27 cellular contexts compared by ENCODE assay signal in genomic region chr5:176525677-176526076, GRCh38. TPM values are rescaled to one million over a fixed set of nuclear protein-coding genes. Genes with fewer than 3 reads are reported as not detected.
DNase-seq lines count a peak whose midpoint lies in the region; ATAC-seq, FAIRE-seq and TF ChIP-seq lines count a peak whose summit lies in the region.
"Had no signal": no experiment of that assay in that cellular context is flagged by ENCODE, and none has a peak within 500 bp of the region (broad histone marks: within the 10 kb centered on the region; RNA-seq: fewer than 3 reads in every experiment).

No MANE protein-coding gene starts in this region.

- no peaks in the 10 kb centered on the region for H3K9me3 ChIP-seq in HepG2 (ENCODE audit: low read length)
- H3K9me3 ChIP-seq in right lobe of liver = no peaks in the 10 kb centered on the region
- H3K9me3 ChIP-seq: BLaER1, SJSA1 had no signal

- TF ChIP-seq POLR2A in HepG2 (IDR thresholded peaks at IDR 0.05; ENCODE audit: insufficient read depth in 1 of 2, low read depth in 2 of 2, low read length in 2 of 2) = no peak
- no peak for TF ChIP-seq POLR2A in right lobe of liver (IDR thresholded peaks at IDR 0.05)

- H3K27me3 ChIP-seq in HepG2 (ENCODE audit: control insufficient read depth in 1 of 2, insufficient read depth in 2 of 2, low read length in 2 of 2) (peaks cover 0 to 4% of the 10 kb centered on the region in 2 experiments; a peak in 2 of 5 replicates), right lobe of liver (no peaks in the 10 kb centered on the region)
- H3K27me3 ChIP-seq: BLaER1, SJSA1 had no signal

- DNase-seq in HepG2 (ENCODE audit: low spot score) (no peak), right lobe of liver (no peak), WTC11 (ENCODE audit: low spot score) (no peak), epidermal melanocyte (ENCODE audit: insufficient read length, low spot score) (no peak)
- DNase-seq in naive thymus-derived CD8-positive, alpha-beta T cell = no peak
- DNase-seq in activated naive CD4-positive, alpha-beta T cell treated with Interleukin-2 at 50 U/mL for 16 hours = no peak
- DNase-seq: CD4-positive, CD25-positive, alpha-beta regulatory T cell; COR-L47; GOT3; HCEC 1CT; MM.1S; NCI-H2029 treated with DMSO at 0.1 percent for 48 hours; NCI-H2227 treated with DMSO at 0.1 percent for 48 hours; NCI-H526 treated with DMSO at 0.1 percent for 48 hours; PC-9; Right ventricle myocardium superior had no signal

- CTCF ChIA-PET in HepG2 (lab: Yijun Ruan, JAX; ENCODE audit: low intra/inter-chr PET ratio, low total read pairs) = no interaction called here
- CTCF ChIA-PET in WTC11 (lab: Charles Lee) = no interaction called here

- TF ChIP-seq EP300 in HepG2 (IDR thresholded peaks at IDR 0.05; ENCODE audit: low read depth in 2 of 2, low read length in 2 of 2) = no peak
- TF ChIP-seq EP300 in HepG2 (CRISPR knock-in tag; IDR thresholded peaks at IDR 0.05; ENCODE audit: borderline replicate concordance) = no peak

- no peak for FAIRE-seq in HepG2 (lab: Jason Lieb, UNC)
- FAIRE-seq: A204.1, G401.6, GM12878 had no signal

- intact Hi-C loops in HepG2 (cut with micrococcal nuclease; ENCODE audit: unreplicated experiment) = no loop called here
- intact Hi-C loops in right lobe of liver (cut with DNase I) = no loop called here

- H3K27ac ChIP-seq in HepG2 (ENCODE audit: extremely low read length, insufficient read depth, low read length) = no peak overlapping the region
- H3K27ac ChIP-seq in right lobe of liver = no peak overlapping the region
- H3K27ac ChIP-seq: BLaER1, KMS-11, PC-9, SJSA1 had no signal

- H3K4me1 ChIP-seq in HepG2 (ENCODE audit: insufficient read depth, low read length) (peaks cover 13% of the 10 kb centered on the region; the same call in 1 of the 2 replicates), right lobe of liver (no peaks in the 10 kb centered on the region)

- peaks cover 2% of the 10 kb centered on the region; the same call in 1 of the 2 replicates for H3K4me1 Mint-ChIP-seq in WTC11
- H3K4me1 Mint-ChIP-seq in naive thymus-derived CD8-positive, alpha-beta T cell = peaks cover 22 to 60% (median 46%) of the 10 kb centered on the region in 4 donors

- H3K27me3 Mint-ChIP-seq in WTC11 (ENCODE audit: low read depth) = no peaks in the 10 kb centered on the region; the same call in 1 of the 2 replicates
- H3K27me3 Mint-ChIP-seq in naive thymus-derived CD8-positive, alpha-beta T cell = no peaks in the 10 kb centered on the region
- H3K27me3 Mint-ChIP-seq: CD4-positive, CD25-positive, alpha-beta regulatory T cell; IgD-negative memory B cell had no signal

- no peaks in the 10 kb centered on the region for H3K9me3 Mint-ChIP-seq in WTC11
- H3K9me3 Mint-ChIP-seq in naive thymus-derived CD8-positive, alpha-beta T cell = no peaks in the 10 kb centered on the region
- H3K9me3 Mint-ChIP-seq: IgD-negative memory B cell had no signal

- H3K36me3 ChIP-seq in HepG2 (replicated peaks in 1 of 2; ENCODE audit: control insufficient read depth in 1 of 2, insufficient read depth in 2 of 2, low read length in 2 of 2) (peaks cover 15 to 21% of the 10 kb centered on the region in 2 experiments; a peak in 4 of 5 replicates), right lobe of liver (peaks cover 0 to 23% (median 10%) of the 10 kb centered on the region in 4 donors)

- no peak overlapping the region for H3K4me3 Mint-ChIP-seq in WTC11
- H3K4me3 Mint-ChIP-seq in naive thymus-derived CD8-positive, alpha-beta T cell = no peak overlapping the region

- no peak overlapping the region for H3K9ac ChIP-seq in HepG2 (ENCODE audit: insufficient read depth, low read depth, low read length)
- H3K9ac ChIP-seq: BLaER1, KMS-11 had no signal

- H3K4me3 ChIP-seq in HepG2 (replicated peaks in 1 of 3; ENCODE audit: insufficient read depth in 1 of 3, low read depth in 2 of 3, low read length in 3 of 3) = no peak overlapping the region
- H3K4me3 ChIP-seq in right lobe of liver = no peak overlapping the region
- H3K4me3 ChIP-seq: BLaER1, GM12878, PC-9, SJSA1 had no signal

- H3K36me3 Mint-ChIP-seq in WTC11 = peaks cover 15% of the 10 kb centered on the region
- peaks cover 0 to 34% (median 10%) of the 10 kb centered on the region in 3 donors for H3K36me3 Mint-ChIP-seq in naive thymus-derived CD8-positive, alpha-beta T cell

- ATAC-seq in HepG2 = no peak
- ATAC-seq in right lobe of liver = no peak
- ATAC-seq in WTC11 = no peak
- no peak for ATAC-seq in naive thymus-derived CD8-positive, alpha-beta T cell
- ATAC-seq in HG03432 (IDR thresholded peaks at IDR 0.05; ENCODE audit: unreplicated experiment) = no peak
- ATAC-seq: GM12878 had no signal

- H3K4me2 ChIP-seq in HepG2 (ENCODE audit: low read depth, low read length) = no peak overlapping the region
- H3K4me2 ChIP-seq: BLaER1, KMS-11, PC-9 had no signal

- peak overlapping the region; percentile 64 for H3K27ac Mint-ChIP-seq in WTC11
- peak overlapping the region; percentile 33 to 80 (median 73) for H3K27ac Mint-ChIP-seq in naive thymus-derived CD8-positive, alpha-beta T cell

- in situ Hi-C loops in HepG2 (cut with HindIII; ENCODE audit: extremely low pct_ligation_motif_present, low pct_unique_long_range_greater_than_20kb) = loop anchor here (25.0 kb wide), 1 partner anchor 837 kb away; the partner anchor contains the start of genes LMAN2 and RGS14

- no TSS peak for BruUV-seq in HepG2 (replicated peaks; lab: Mats Ljungman, UMichigan)

- POLR2A ChIA-PET in HepG2 (lab: Yijun Ruan, JAX) = interaction anchor here (1.4 kb wide), 1 partner anchor 10 kb away, joined by 3 read pairs; no protein-coding TSS in a partner anchor
- POLR2A ChIA-PET in WTC11 (lab: Charles Lee) = no interaction called here
- POLR2A ChIA-PET in naive thymus-derived CD8-positive, alpha-beta T cell (lab: Charles Lee) = interaction anchor here (19.8 kb wide), 1 partner anchor 12 kb away, joined by 531 read pairs; the partner anchor contains the start of gene RNF44

- no peak overlapping the region for H2AFZ ChIP-seq in HepG2 (ENCODE audit: low read length)
- H2AFZ ChIP-seq: PC-9 had no signal

- no peaks in the 10 kb centered on the region for H4K20me1 ChIP-seq in HepG2 (ENCODE audit: insufficient read depth, low read length)

- TF ChIP-seq RAD21 in HepG2 (CRISPR knock-in tag; IDR thresholded peaks at IDR 0.05) = no peak

- WGBS in HepG2 (ENCODE audit: low lambda C conversion rate) = 98% methylated on average over 9 of the region's 9 CpGs
- 94% methylated on average over 7 of the region's 9 CpGs for WGBS in right lobe of liver (ENCODE audit: insufficient coverage, low coverage, low lambda C conversion rate, missing lambda C conversion rate)

- no peaks in the 10 kb centered on the region for H3K79me2 ChIP-seq in HepG2 (ENCODE audit: insufficient read depth, low read length)

- TF ChIP-seq CTCF in HepG2 (CRISPR knock-in tag; IDR thresholded peaks at IDR 0.05) = no peak
- no peak for TF ChIP-seq CTCF in right lobe of liver (IDR thresholded peaks at IDR 0.05)
- TF ChIP-seq CTCF in WTC11 (IDR thresholded peaks at IDR 0.05) = no peak

RNA-seq across cellular contexts. Expression of gene RNF44, which starts 11.5 kb away (rescaled TPM):
- total RNA-seq in HepG2 (2016; rRNA removed; fragmentation: Illumina TruSeq; extraction: Trizol) (5.1 and 9.2 TPM in 2 replicates), right lobe of liver (10 to 100 TPM in 4 of 6 experiments, 1 to 10 TPM in 2; 5.1 to 16.3 (median 12.7) TPM), WTC11 (2021) (204 to 233 TPM (median 216 TPM) in 3 replicates)
- total RNA-seq in HepG2 (2016; cell fraction: cytosol; rRNA removed; fragmentation: Illumina TruSeq; extraction: Trizol; ENCODE audit: low read depth) = 7.2 and 9.4 TPM in 2 replicates
- total RNA-seq in HepG2 (2016; cell fraction: insoluble cytoplasmic fraction; rRNA removed; fragmentation: Illumina TruSeq; extraction: Trizol) = 4.4 and 8.7 TPM in 2 replicates
- 7.2 and 9.8 TPM in 2 replicates for total RNA-seq in HepG2 (2016; cell fraction: membrane; rRNA removed; fragmentation: Illumina TruSeq; extraction: Trizol)
- total RNA-seq in HepG2 (2016; cell fraction: nucleus; rRNA removed; fragmentation: Illumina TruSeq; extraction: Trizol) = 9.4 and 17.1 TPM in 2 replicates
- polyA plus RNA-seq in HepG2 (2011; rRNA removed) = 16.8 and 19.1 TPM in 2 replicates
- polyA plus RNA-seq in HepG2 (2011; cell fraction: cytosol; rRNA removed) = 6.8 and 9.5 TPM in 2 replicates
- 134 and 149 TPM in 2 replicates for polyA plus RNA-seq in HepG2 (2011; cell fraction: nucleus; rRNA removed)
- polyA plus RNA-seq in HepG2 (2012) = 37.8 and 52.8 TPM in 2 replicates
- polyA plus RNA-seq in HepG2 (2016; cell fraction: cytosol; fragmentation: Illumina TruSeq; extraction: Trizol; ENCODE audit: low read depth) = 2.3 and 2.5 TPM in 2 replicates
- polyA plus RNA-seq in HepG2 (2016; cell fraction: insoluble cytoplasmic fraction; fragmentation: Illumina TruSeq; extraction: Trizol; ENCODE audit: low read depth) = 15.8 and 20.6 TPM in 2 replicates
- 9.4 and 9.7 TPM in 2 replicates for polyA plus RNA-seq in HepG2 (2016; cell fraction: membrane; fragmentation: Illumina TruSeq; extraction: Trizol; ENCODE audit: low read depth)
- 52.0 and 60.3 TPM in 2 replicates for polyA plus RNA-seq in HepG2 (2016; cell fraction: nucleus; fragmentation: Illumina TruSeq; extraction: Trizol; ENCODE audit: insufficient read depth, low read depth)
- 18.3 and 21.3 TPM in 2 replicates for polyA minus RNA-seq in HepG2 (2011; rRNA and poly(A)+ RNA removed; ENCODE audit: low replicate concordance)
- 16.1 and 19.0 TPM in 2 replicates for polyA minus RNA-seq in HepG2 (2011; cell fraction: cytosol; rRNA and poly(A)+ RNA removed)
- 28.3 and 33.1 TPM in 2 replicates for polyA minus RNA-seq in HepG2 (2011; cell fraction: nucleus; rRNA and poly(A)+ RNA removed)
- 100 to 1,000 TPM; 271 to 281 TPM for total RNA-seq in naive thymus-derived CD8-positive, alpha-beta T cell
- 1 to 10 TPM; 1.2 to 4.1 (median 3.2) TPM for polyA plus RNA-seq in naive thymus-derived CD8-positive, alpha-beta T cell

RNA-seq across cellular contexts. Expression of gene CDHR2, which starts 23.5 kb away (rescaled TPM):
- 7.8 and 17.9 TPM in 2 replicates for total RNA-seq in HepG2 (2016; rRNA removed; fragmentation: Illumina TruSeq; extraction: Trizol)
- total RNA-seq in HepG2 (2016; cell fraction: cytosol; rRNA removed; fragmentation: Illumina TruSeq; extraction: Trizol; ENCODE audit: low read depth) = 3.8 and 4.0 TPM in 2 replicates
- 5.3 and 18.3 TPM in 2 replicates for total RNA-seq in HepG2 (2016; cell fraction: insoluble cytoplasmic fraction; rRNA removed; fragmentation: Illumina TruSeq; extraction: Trizol)
- total RNA-seq in HepG2 (2016; cell fraction: membrane; rRNA removed; fragmentation: Illumina TruSeq; extraction: Trizol) = 7.4 and 8.2 TPM in 2 replicates
- 19.1 and 22.7 TPM in 2 replicates for total RNA-seq in HepG2 (2016; cell fraction: nucleus; rRNA removed; fragmentation: Illumina TruSeq; extraction: Trizol)
- polyA plus RNA-seq in HepG2 (2011; rRNA removed) = 20.9 and 27.3 TPM in 2 replicates
- 14.0 and 14.6 TPM in 2 replicates for polyA plus RNA-seq in HepG2 (2011; cell fraction: cytosol; rRNA removed)
- polyA plus RNA-seq in HepG2 (2011; cell fraction: nucleus; rRNA removed) = 70.0 and 99.3 TPM in 2 replicates
- 15.8 and 16.5 TPM in 2 replicates for polyA plus RNA-seq in HepG2 (2012)
- polyA plus RNA-seq in HepG2 (2016; cell fraction: cytosol; fragmentation: Illumina TruSeq; extraction: Trizol; ENCODE audit: low read depth) = 2.7 and 3.5 TPM in 2 replicates
- 6.8 and 7.1 TPM in 2 replicates for polyA plus RNA-seq in HepG2 (2016; cell fraction: insoluble cytoplasmic fraction; fragmentation: Illumina TruSeq; extraction: Trizol; ENCODE audit: low read depth)
- polyA plus RNA-seq in HepG2 (2016; cell fraction: membrane; fragmentation: Illumina TruSeq; extraction: Trizol; ENCODE audit: low read depth) = 4.6 and 6.1 TPM in 2 replicates
- 48.7 and 52.7 TPM in 2 replicates for polyA plus RNA-seq in HepG2 (2016; cell fraction: nucleus; fragmentation: Illumina TruSeq; extraction: Trizol; ENCODE audit: insufficient read depth, low read depth)
- 0.07 and 41.0 TPM in 2 replicates for polyA minus RNA-seq in HepG2 (2011; rRNA and poly(A)+ RNA removed; ENCODE audit: low replicate concordance)
- polyA minus RNA-seq in HepG2 (2011; cell fraction: cytosol; rRNA and poly(A)+ RNA removed) = 12.1 and 12.2 TPM in 2 replicates
- polyA minus RNA-seq in HepG2 (2011; cell fraction: nucleus; rRNA and poly(A)+ RNA removed) = 15.5 and 15.7 TPM in 2 replicates
- 10 to 100 TPM in 4 of 6 experiments, 1 to 10 TPM in 2; 6.8 to 89.2 (median 41.2) TPM for total RNA-seq in right lobe of liver
- 0.44 to 1.1 TPM (median 0.63 TPM) in 3 replicates for total RNA-seq in WTC11 (2021)
- 1 to 10 TPM; 3.6 to 4.8 TPM for total RNA-seq in naive thymus-derived CD8-positive, alpha-beta T cell
- under 1 TPM in 1 of 3 donors, not detected in 2; 0.26 TPM for polyA plus RNA-seq in naive thymus-derived CD8-positive, alpha-beta T cell
- total RNA-seq: NCI-H460, PC-9, RPMI7951, SJSA1 had no signal
- polyA plus RNA-seq: AG04450; CD4-positive, CD25-positive, alpha-beta regulatory T cell; IgD-negative memory B cell had no signal

Comparison
In these comparisons a context has a peak if more than half of its experiments do, and no peak if none do; other contexts are left out.
1. RNA of gene RNF44, which starts 11.5 kb away (total RNA-seq): 271 to 281 TPM in naive thymus-derived CD8-positive, alpha-beta T cell and 204 to 233 TPM in WTC11; 5.1 to 16.3 TPM in right lobe of liver and 4.4 to 17.1 TPM in HepG2; every median in the first group is over 10 times any median in the second.
2. Of the 50 proteins assayed by ChIP-seq in both HepG2 and WTC11: peak only in HepG2: none; only in WTC11: ZNF121; in both: none; in neither: 49.